ENCODE assay signal across 10 cellular contexts in genomic region chr17:45123930-45124796, GRCh38. TPM values are rescaled to one million over a fixed set of nuclear protein-coding genes. Genes with fewer than 3 reads are reported as not detected.
A peak's percentile ranks its signal among the peaks of the same experiment; 100 is the strongest.
DNase-seq lines count a peak whose midpoint lies in the region; ATAC-seq, FAIRE-seq and TF ChIP-seq lines count a peak whose summit lies in the region.
"Had no signal": no experiment of that assay in that cellular context is flagged by ENCODE, and none has a peak within 500 bp of the region (broad histone marks: within the 10 kb centered on the region; RNA-seq: fewer than 3 reads in every experiment).

No MANE protein-coding gene starts in this region.

- H3K9me3 ChIP-seq in Peyer's patch (no peaks in the 10 kb centered on the region), H1 (ENCODE audit: insufficient read depth in 2 of 2, low read depth in 1 of 2, low read length in 1 of 2) (no peaks in the 10 kb centered on the region), neuronal stem cell (replicated peaks in 1 of 2; ENCODE audit: control insufficient read depth in 2 of 2, insufficient read depth in 1 of 2, low read depth in 1 of 2, low read length in 2 of 2) (no peaks in the 10 kb centered on the region)
- H3K9me3 ChIP-seq: right lobe of liver had no signal

- H3K27me3 ChIP-seq in Peyer's patch (no peaks in the 10 kb centered on the region), H1 (replicated peaks in 1 of 4; ENCODE audit: control insufficient read depth in 3 of 4, extremely low read depth in 1 of 4, insufficient read depth in 3 of 4, low read length in 3 of 4) (no peaks in the 10 kb centered on the region), neuronal stem cell (ENCODE audit: control insufficient read depth in 3 of 3, insufficient read depth in 3 of 3, low read depth in 1 of 3, low read length in 3 of 3) (no peaks in the 10 kb centered on the region)
- H3K27me3 ChIP-seq: right lobe of liver had no signal

- no peak overlapping the region for H4K8ac ChIP-seq in H1 (ENCODE audit: extremely low read depth, insufficient read depth, low read length)
- H4K8ac ChIP-seq in neuronal stem cell (ENCODE audit: low read depth, low read length): no peak overlapping the region

- no peak for TF ChIP-seq CTCF in Peyer's patch (IDR thresholded peaks at IDR 0.05)
- TF ChIP-seq CTCF in H1 (IDR thresholded peaks at IDR 0.05; ENCODE audit: control extremely low read depth in 1 of 3, insufficient read depth in 1 of 3, low read depth in 1 of 3, low read length in 3 of 3): no peak

- no peaks in the 10 kb centered on the region for H3K79me2 ChIP-seq in H1 (ENCODE audit: control insufficient read depth in 1 of 2, insufficient read depth in 2 of 2, low read length in 2 of 2)

- no peak for ATAC-seq in HG03432 (IDR thresholded peaks at IDR 0.05; ENCODE audit: unreplicated experiment)
- ATAC-seq in HG03342 (IDR thresholded peaks at IDR 0.05; ENCODE audit: unreplicated experiment): no peak

- H3K4me2 ChIP-seq in H1 (ENCODE audit: insufficient read depth in 1 of 2, low read depth in 2 of 2, low read length in 2 of 2): no peak overlapping the region
- H3K4me2 ChIP-seq in neuronal stem cell (ENCODE audit: insufficient read depth, low read length, poor library complexity, severe bottlenecking): no peak overlapping the region

- no peak overlapping the region for H3K56ac ChIP-seq in H1 (replicated peaks; ENCODE audit: insufficient read length, low read depth, low read length)

- H3K4me1 ChIP-seq in Peyer's patch (peaks cover 0 to 48% (median 8%) of the 10 kb centered on the region in 4 donors), H1 (replicated peaks in 1 of 4; ENCODE audit: control insufficient read depth in 3 of 4, insufficient read depth in 4 of 4, low read length in 3 of 4) (peaks cover 0 to 18% (median 10%) of the 10 kb centered on the region in 4 experiments; a peak in 5 of 7 replicates), neuronal stem cell (ENCODE audit: control insufficient read depth in 2 of 2, insufficient read depth in 1 of 2, low read depth in 1 of 2, low read length in 2 of 2) (peaks cover 19 to 20% of the 10 kb centered on the region in 2 donors)
- H3K4me1 ChIP-seq: right lobe of liver had no signal

- H2BK12ac ChIP-seq in H1 (ENCODE audit: low read depth, low read length) (peak overlapping the region; percentile 27; the same call in 1 of the 2 replicates), neuronal stem cell (ENCODE audit: low read length) (no peak overlapping the region)

- FAIRE-seq in H1 (lab: Jason Lieb, UNC): no peak

- no peak overlapping the region for H2BK15ac ChIP-seq in H1 (ENCODE audit: low read length)
- H2BK15ac ChIP-seq in neuronal stem cell (ENCODE audit: low read length): peak overlapping the region; percentile 38

- H3K4me3 ChIP-seq in Peyer's patch (no peak overlapping the region), H1 (ENCODE audit: extremely low read depth in 1 of 4, insufficient read depth in 2 of 4, low read depth in 3 of 4, low read length in 4 of 4) (no peak overlapping the region), neuronal stem cell (ENCODE audit: low read length in 2 of 2) (no peak overlapping the region)
- H3K4me3 ChIP-seq: right lobe of liver had no signal

- H3K23me2 ChIP-seq in H1 (ENCODE audit: low read depth, low read length): peaks cover 2% of the 10 kb centered on the region; the same call in 1 of the 2 replicates

- peak overlapping the region in 3 of 4 donors; percentile 10 to 83 (median 58) for H3K27ac ChIP-seq in Peyer's patch
- no peak overlapping the region for H3K27ac ChIP-seq in H1 (ENCODE audit: low read depth, low read length)
- no peak overlapping the region for H3K27ac ChIP-seq in neuronal stem cell (replicated peaks; ENCODE audit: low read length)
- H3K27ac ChIP-seq: right lobe of liver, VCaP had no signal

- H3K14ac ChIP-seq in H1 (ENCODE audit: insufficient read length) (no peak overlapping the region), neuronal stem cell (ENCODE audit: low read length) (no peak overlapping the region)

- no peak for TF ChIP-seq EP300 in H1 (IDR thresholded peaks at IDR 0.05; ENCODE audit: borderline replicate concordance in 1 of 2, low read depth in 2 of 2, low read length in 2 of 2)

- H3K9ac ChIP-seq in H1 (replicated peaks in 1 of 4; ENCODE audit: extremely low read depth in 1 of 4, low read depth in 3 of 4, low read length in 3 of 4) (no peak overlapping the region), neuronal stem cell (ENCODE audit: low read depth, low read length, poor library complexity) (peak overlapping the region; percentile 66)

- no peaks in the 10 kb centered on the region for H3K79me1 ChIP-seq in H1 (ENCODE audit: low read depth, low read length)
- peaks cover 2% of the 10 kb centered on the region for H3K79me1 ChIP-seq in neuronal stem cell (ENCODE audit: low read depth, low read length)

- H4K20me1 ChIP-seq in H1 (replicated peaks in 1 of 2; ENCODE audit: control insufficient read depth in 1 of 2, insufficient read depth in 2 of 2, low read length in 2 of 2): peaks cover 0 to 5% of the 10 kb centered on the region in 2 experiments

- 87% methylated on average over 13 of the region's 15 CpGs; no CpG with 5 or more reads in 1 of the 2 experiments for WGBS in H1 (ENCODE audit: extremely low coverage in 1 of 2, insufficient coverage in 1 of 2, insufficient read length in 1 of 2, insufficient replicate concordance in 2 of 2, low coverage in 1 of 2, low lambda C conversion rate in 2 of 2, missing lambda C conversion rate in 1 of 2), 2 experiments
- no CpG with 5 or more reads among the region's 15 CpGs for WGBS in neuronal stem cell (ENCODE audit: extremely low coverage in 2 of 2, insufficient read length in 2 of 2, insufficient replicate concordance in 1 of 2), 2 donors

- no peak overlapping the region for H3K23ac ChIP-seq in H1 (ENCODE audit: insufficient read length)
- no peak overlapping the region for H3K23ac ChIP-seq in neuronal stem cell (ENCODE audit: low read depth, low read length, poor library complexity)

- H2AFZ ChIP-seq in H1 (ENCODE audit: low read length) (no peak overlapping the region), neuronal stem cell (ENCODE audit: low read length) (no peak overlapping the region)

- H3K4ac ChIP-seq in H1 (replicated peaks; ENCODE audit: insufficient read length, low read depth, low read length): no peak overlapping the region
- H3K4ac ChIP-seq in neuronal stem cell (ENCODE audit: low read length): no peak overlapping the region

- H4K5ac ChIP-seq in H1 (ENCODE audit: insufficient read length, low read depth, low read length): no peak overlapping the region

- no peak overlapping the region for H2AK5ac ChIP-seq in H1 (ENCODE audit: low read depth, low read length)
- H2AK5ac ChIP-seq in neuronal stem cell (ENCODE audit: low read depth, low read length): peak overlapping the region; percentile 79

- no peak overlapping the region for H2BK20ac ChIP-seq in H1 (ENCODE audit: low read length)

- H4K91ac ChIP-seq in H1 (replicated peaks; ENCODE audit: insufficient read length, low read length): no peak overlapping the region
- peak overlapping the region; percentile 81 for H4K91ac ChIP-seq in neuronal stem cell (ENCODE audit: low read depth, low read length, poor library complexity)

- H3K18ac ChIP-seq in H1 (ENCODE audit: extremely low read depth, low read length): no peak overlapping the region
- peak overlapping the region; percentile 67 for H3K18ac ChIP-seq in neuronal stem cell (ENCODE audit: low read length)

- DNase-seq in NK-92 treated with Interleukin-12 subunit alpha and Interleukin-12 subunit beta, amount 100 ng/mL, for 24 hours (lab: John Stamatoyannopoulos, UW): peak; percentile 89
- DNase-seq in NK-92 (lab: John Stamatoyannopoulos, UW; ENCODE audit: unreplicated experiment) (no peak), Peyer's patch (peak in 2 of 3 donors; percentile 76 to 88), H1 (ENCODE audit: low read depth in 1 of 2, low spot score in 2 of 2) (no peak), neuronal stem cell (ENCODE audit: low spot score) (no peak), NCI-H2081 (lab: John Stamatoyannopoulos, UW) (no peak)
- DNase-seq: right lobe of liver had no signal

- no peaks in the 10 kb centered on the region for H3K36me3 ChIP-seq in Peyer's patch
- H3K36me3 ChIP-seq in H1 (ENCODE audit: control insufficient read depth in 2 of 4, insufficient read depth in 4 of 4, low read length in 3 of 4): no peaks in the 10 kb centered on the region
- no peaks in the 10 kb centered on the region for H3K36me3 ChIP-seq in neuronal stem cell (replicated peaks in 1 of 2; ENCODE audit: control insufficient read depth in 2 of 2, insufficient read depth in 2 of 2, low read length in 2 of 2)
- H3K36me3 ChIP-seq: right lobe of liver had no signal

- TF ChIP-seq POLR2A in Peyer's patch (IDR thresholded peaks at IDR 0.05) (no peak), H1 (IDR thresholded peaks at IDR 0.05; ENCODE audit: control extremely low read depth in 1 of 2, low read depth in 2 of 2, low read length in 2 of 2) (no peak)

- CTCF ChIA-PET in H1 (lab: Charles Lee; ENCODE audit: partially characterized antibody): interaction anchor here (0.6 to 3.0 kb wide), 8 partner anchors 11 to 194 kb away, joined by 3 to 17 read pairs (median 4); partner anchors contain the start of gene ACBD4

- H2BK5ac ChIP-seq in H1 (ENCODE audit: low read depth, low read length): peak overlapping the region; percentile 52; the same call in 1 of the 2 replicates
- H2BK5ac ChIP-seq in neuronal stem cell (ENCODE audit: low read length): peak overlapping the region; percentile 54

- POLR2A ChIA-PET in H1 (lab: Charles Lee; ENCODE audit: partially characterized antibody): interaction anchor here (1.0 to 15.8 kb wide), 3 partner anchors 16 to 25 kb away, joined by 3 to 185 read pairs (median 4); partner anchors contain the start of gene HEXIM1

- H2BK120ac ChIP-seq in H1 (replicated peaks; ENCODE audit: low read depth, low read length) (no peak overlapping the region), neuronal stem cell (ENCODE audit: low read depth, low read length) (peak overlapping the region; percentile 9)

- TF ChIP-seq RAD21 in H1 (IDR thresholded peaks at IDR 0.05 in 1 of 2, conservative IDR thresholded peaks at IDR 0.05 in 1 of 2; ENCODE audit: low read depth in 2 of 2, low read length in 2 of 2): no peak

RNA-seq across cellular contexts. Expression of gene PLCD3, which starts 8.2 kb away (rescaled TPM):
- 10 to 100 TPM; 11.6 to 44.4 (median 18.4) TPM for total RNA-seq in Peyer's patch
- 42.7 and 48.1 TPM in 2 replicates for total RNA-seq in H1 (2021; fragmentation: NEBNext Ultra II Directional; extraction: Animal tissue kit (Norgen Biotek cat#: 25700))
- 26.5 and 32.3 TPM in 2 replicates for polyA plus RNA-seq in H1 (2011; rRNA removed)
- polyA plus RNA-seq in H1 (2011; cell fraction: cytosol; rRNA removed): 24.7 TPM
- polyA plus RNA-seq in H1 (2011; cell fraction: nucleus; rRNA removed): 28.3 TPM
- polyA plus RNA-seq in H1 (2012, experiment 1 of 2): 21.6 to 33.0 TPM (median 28.2 TPM) in 4 replicates
- polyA plus RNA-seq in H1 (2012, experiment 2 of 2): 27.8 TPM
- 20.4 TPM for polyA plus RNA-seq in H1 (2013, experiment 1 of 2)
- polyA plus RNA-seq in H1 (2013, experiment 2 of 2): 20.7 TPM
- polyA minus RNA-seq in H1 (2011; rRNA and poly(A)+ RNA removed): 16.3 and 24.8 TPM in 2 replicates
- 18.3 TPM for polyA minus RNA-seq in H1 (2011; cell fraction: cytosol; rRNA and poly(A)+ RNA removed)
- polyA minus RNA-seq in H1 (2011; cell fraction: nucleus; rRNA and poly(A)+ RNA removed): 25.1 TPM
- 19.5 TPM for polyA plus RNA-seq in neuronal stem cell (2013, experiment 1 of 2)
- 17.6 TPM for polyA plus RNA-seq in neuronal stem cell (2013, experiment 2 of 2)

RNA-seq across cellular contexts. Expression of gene ACBD4, which starts 11.3 kb away (rescaled TPM):
- 100 to 1,000 TPM in 1 of 4 donors, 10 to 100 TPM in 3; 33.8 to 124 (median 76.3) TPM for total RNA-seq in Peyer's patch
- 9.3 and 10.7 TPM in 2 replicates for total RNA-seq in H1 (2021; fragmentation: NEBNext Ultra II Directional; extraction: Animal tissue kit (Norgen Biotek cat#: 25700))
- 7.3 and 14.2 TPM in 2 replicates for polyA plus RNA-seq in H1 (2011; rRNA removed)
- polyA plus RNA-seq in H1 (2011; cell fraction: cytosol; rRNA removed): 15.5 TPM
- 47.3 TPM for polyA plus RNA-seq in H1 (2011; cell fraction: nucleus; rRNA removed)
- polyA plus RNA-seq in H1 (2012, experiment 1 of 2): 10.5 to 14.1 TPM (median 12.7 TPM) in 4 replicates
- polyA plus RNA-seq in H1 (2012, experiment 2 of 2): 9.2 TPM
- 9.3 TPM for polyA plus RNA-seq in H1 (2013, experiment 1 of 2)
- polyA plus RNA-seq in H1 (2013, experiment 2 of 2): 7.3 TPM
- polyA minus RNA-seq in H1 (2011; rRNA and poly(A)+ RNA removed): 7.1 and 7.7 TPM in 2 replicates
- polyA minus RNA-seq in H1 (2011; cell fraction: cytosol; rRNA and poly(A)+ RNA removed): 8.5 TPM
- polyA minus RNA-seq in H1 (2011; cell fraction: nucleus; rRNA and poly(A)+ RNA removed): 18.7 TPM
- 7.8 TPM for polyA plus RNA-seq in neuronal stem cell (2013, experiment 1 of 2)
- polyA plus RNA-seq in neuronal stem cell (2013, experiment 2 of 2): 8.0 TPM

RNA-seq across cellular contexts. Expression of gene HEXIM1, which starts 24.1 kb away (rescaled TPM):
- total RNA-seq in Peyer's patch: 10 to 100 TPM; 24.3 to 41.8 (median 31.7) TPM
- total RNA-seq in H1 (2021; fragmentation: NEBNext Ultra II Directional; extraction: Animal tissue kit (Norgen Biotek cat#: 25700)): 36.9 and 38.3 TPM in 2 replicates
- polyA plus RNA-seq in H1 (2011; rRNA removed): 9.1 and 11.1 TPM in 2 replicates
- 14.0 TPM for polyA plus RNA-seq in H1 (2011; cell fraction: cytosol; rRNA removed)
- polyA plus RNA-seq in H1 (2011; cell fraction: nucleus; rRNA removed): 10.2 TPM
- polyA plus RNA-seq in H1 (2012, experiment 1 of 2): 16.8 to 21.8 TPM (median 20.6 TPM) in 4 replicates
- polyA plus RNA-seq in H1 (2012, experiment 2 of 2): 7.1 TPM
- polyA plus RNA-seq in H1 (2013, experiment 1 of 2): 18.9 TPM
- polyA plus RNA-seq in H1 (2013, experiment 2 of 2): 18.6 TPM
- 2.5 and 3.5 TPM in 2 replicates for polyA minus RNA-seq in H1 (2011; rRNA and poly(A)+ RNA removed)
- 6.5 TPM for polyA minus RNA-seq in H1 (2011; cell fraction: cytosol; rRNA and poly(A)+ RNA removed)
- polyA minus RNA-seq in H1 (2011; cell fraction: nucleus; rRNA and poly(A)+ RNA removed): 7.7 TPM
- polyA plus RNA-seq in neuronal stem cell (2013, experiment 1 of 2): 21.6 TPM
- 22.5 TPM for polyA plus RNA-seq in neuronal stem cell (2013, experiment 2 of 2)

RNA-seq across cellular contexts. Expression of gene HEXIM2, which starts 37.5 kb away (rescaled TPM):
- total RNA-seq in Peyer's patch: 10 to 100 TPM in 3 of 4 donors, 1 to 10 TPM in 1; 8.4 to 28.9 (median 11.2) TPM
- 13.2 and 13.9 TPM in 2 replicates for total RNA-seq in H1 (2021; fragmentation: NEBNext Ultra II Directional; extraction: Animal tissue kit (Norgen Biotek cat#: 25700))
- 7.5 and 10.6 TPM in 2 replicates for polyA plus RNA-seq in H1 (2011; rRNA removed)
- 11.8 TPM for polyA plus RNA-seq in H1 (2011; cell fraction: cytosol; rRNA removed)
- polyA plus RNA-seq in H1 (2011; cell fraction: nucleus; rRNA removed): 9.0 TPM
- polyA plus RNA-seq in H1 (2012, experiment 1 of 2): 7.8 to 13.6 TPM (median 12.5 TPM) in 4 replicates
- 13.0 TPM for polyA plus RNA-seq in H1 (2012, experiment 2 of 2)
- 4.2 TPM for polyA plus RNA-seq in H1 (2013, experiment 1 of 2)
- polyA plus RNA-seq in H1 (2013, experiment 2 of 2): 4.1 TPM
- 5.9 and 6.0 TPM in 2 replicates for polyA minus RNA-seq in H1 (2011; rRNA and poly(A)+ RNA removed)
- polyA minus RNA-seq in H1 (2011; cell fraction: cytosol; rRNA and poly(A)+ RNA removed): 5.0 TPM
- 5.5 TPM for polyA minus RNA-seq in H1 (2011; cell fraction: nucleus; rRNA and poly(A)+ RNA removed)
- polyA plus RNA-seq in neuronal stem cell (2013, experiment 1 of 2): 3.9 TPM
- polyA plus RNA-seq in neuronal stem cell (2013, experiment 2 of 2): 3.7 TPM

Comparison
In these comparisons a context has a peak if more than half of its experiments do, and no peak if none do; other contexts are left out.
1. DNase-seq: peak in NK-92 treated with Interleukin-12 subunit alpha and Interleukin-12 subunit beta, amount 100 ng/mL, for 24 hours (single experiment) and Peyer's patch (2 of 3); none in NK-92 (single experiment), H1 (0 of 2), neuronal stem cell (single experiment) and NCI-H2081 (0 of 2).
2. H3K27ac ChIP-seq: peak in Peyer's patch (3 of 4); none in H1 (single experiment) and neuronal stem cell (single experiment).